2 cellular contexts compared by ENCODE assay signal in the genomic region with DNA sequence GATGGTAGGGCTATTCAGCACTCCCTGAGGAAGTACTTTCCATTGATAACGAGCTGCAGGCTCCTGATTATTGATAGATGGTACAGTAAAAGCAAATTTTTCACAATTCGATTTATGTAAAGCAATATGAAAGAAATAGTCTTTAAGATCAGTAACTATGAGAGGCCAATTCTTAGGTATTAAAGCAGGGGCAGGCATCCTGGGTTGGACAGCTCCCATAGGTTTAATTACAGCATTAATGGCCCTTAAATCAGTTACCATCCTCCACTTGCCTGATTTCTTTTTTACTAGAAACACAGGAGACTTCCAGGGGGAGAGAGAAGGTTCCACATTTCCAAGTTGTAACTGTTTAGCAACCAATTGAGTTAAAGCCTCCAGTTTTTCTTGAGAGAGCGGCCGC.
TF ChIP-seq lines count a peak whose summit lies in the region.

No MANE protein-coding gene starts in this region.

TF ChIP-seq in GM23338, 12 proteins besides CTCF, POLR2A, EP300 and RAD21:
- TF ChIP-seq, protein P1, sequence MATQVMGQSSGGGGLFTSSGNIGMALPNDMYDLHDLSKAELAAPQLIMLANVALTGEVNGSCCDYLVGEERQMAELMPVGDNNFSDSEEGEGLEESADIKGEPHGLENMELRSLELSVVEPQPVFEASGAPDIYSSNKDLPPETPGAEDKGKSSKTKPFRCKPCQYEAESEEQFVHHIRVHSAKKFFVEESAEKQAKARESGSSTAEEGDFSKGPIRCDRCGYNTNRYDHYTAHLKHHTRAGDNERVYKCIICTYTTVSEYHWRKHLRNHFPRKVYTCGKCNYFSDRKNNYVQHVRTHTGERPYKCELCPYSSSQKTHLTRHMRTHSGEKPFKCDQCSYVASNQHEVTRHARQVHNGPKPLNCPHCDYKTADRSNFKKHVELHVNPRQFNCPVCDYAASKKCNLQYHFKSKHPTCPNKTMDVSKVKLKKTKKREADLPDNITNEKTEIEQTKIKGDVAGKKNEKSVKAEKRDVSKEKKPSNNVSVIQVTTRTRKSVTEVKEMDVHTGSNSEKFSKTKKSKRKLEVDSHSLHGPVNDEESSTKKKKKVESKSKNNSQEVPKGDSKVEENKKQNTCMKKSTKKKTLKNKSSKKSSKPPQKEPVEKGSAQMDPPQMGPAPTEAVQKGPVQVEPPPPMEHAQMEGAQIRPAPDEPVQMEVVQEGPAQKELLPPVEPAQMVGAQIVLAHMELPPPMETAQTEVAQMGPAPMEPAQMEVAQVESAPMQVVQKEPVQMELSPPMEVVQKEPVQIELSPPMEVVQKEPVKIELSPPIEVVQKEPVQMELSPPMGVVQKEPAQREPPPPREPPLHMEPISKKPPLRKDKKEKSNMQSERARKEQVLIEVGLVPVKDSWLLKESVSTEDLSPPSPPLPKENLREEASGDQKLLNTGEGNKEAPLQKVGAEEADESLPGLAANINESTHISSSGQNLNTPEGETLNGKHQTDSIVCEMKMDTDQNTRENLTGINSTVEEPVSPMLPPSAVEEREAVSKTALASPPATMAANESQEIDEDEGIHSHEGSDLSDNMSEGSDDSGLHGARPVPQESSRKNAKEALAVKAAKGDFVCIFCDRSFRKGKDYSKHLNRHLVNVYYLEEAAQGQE (IDR thresholded peaks at IDR 0.05; ENCODE audit: unreplicated experiment): peak; percentile 39

TF ChIP-seq in HepG2, 621 proteins besides CTCF, POLR2A, EP300 and RAD21:
- TF ChIP-seq, protein P1 (IDR thresholded peaks at IDR 0.05; ENCODE audit: borderline replicate concordance in 1 of 2, low read depth in 1 of 2, low read length in 2 of 2): peak in 1 of 2 experiments; percentile 77; a peak in 2 of 4 replicates
